ENCODE assay signal across 8 cellular contexts in genomic region chr13:57631607-57632275, GRCh38. TPM values are rescaled to one million over a fixed set of nuclear protein-coding genes. Genes with fewer than 3 reads are reported as not detected.
DNase-seq lines count a peak whose midpoint lies in the region; ATAC-seq and TF ChIP-seq lines count a peak whose summit lies in the region.

TSS of gene PCDH17 (plus strand) at chr13:57631744. CDS start at chr13:57632547, 803 bp downstream.

- peaks cover 56 to 72% (median 58%) of the 10 kb centered on the region in 3 donors for H3K27me3 ChIP-seq in skeletal muscle tissue (ENCODE audit: control insufficient read depth in 3 of 3, insufficient read depth in 3 of 3, low read length in 3 of 3)

- peak within 1 kb of the TSS; percentile 52 for H3K27ac ChIP-seq in skeletal muscle tissue (ENCODE audit: low read depth, low read length)

- no peaks in the 10 kb centered on the region for H3K4me1 Mint-ChIP-seq in central memory CD8-positive, alpha-beta T cell

- DNase-seq in DMS79 (lab: John Stamatoyannopoulos, UW): peak; percentile 40
- peak; percentile 10 for DNase-seq in NCI-H524 treated with DMSO at 0.1 percent for 48 hours (lab: John Stamatoyannopoulos, UW)
- DNase-seq in central memory CD8-positive, alpha-beta T cell (ENCODE audit: low spot score in 2 of 2): no peak
- DNase-seq in inferior parietal cortex (ENCODE audit: extremely low spot score): peak; percentile 77
- no peak for DNase-seq in GM10248 (ENCODE audit: extremely low spot score)
- no peak for DNase-seq in NCI-H2029 treated with DMSO at 0.1 percent for 48 hours (lab: John Stamatoyannopoulos, UW)

- H3K36me3 Mint-ChIP-seq in central memory CD8-positive, alpha-beta T cell (ENCODE audit: insufficient read depth): no peaks in the 10 kb centered on the region

- H3K27ac Mint-ChIP-seq in central memory CD8-positive, alpha-beta T cell (ENCODE audit: low read depth): no peak within 1 kb of the TSS

- H3K9me3 Mint-ChIP-seq in central memory CD8-positive, alpha-beta T cell: no peaks in the 10 kb centered on the region

- peak within 1 kb of the TSS; percentile 42 to 60 (median 54) for H3K9ac ChIP-seq in skeletal muscle tissue (ENCODE audit: low read depth in 1 of 3, low read length in 3 of 3)

- ATAC-seq in central memory CD8-positive, alpha-beta T cell (replicated peaks; ENCODE audit: extremely low read depth, poor library complexity, severe bottlenecking): no peak
- ATAC-seq in GM21390 (IDR thresholded peaks at IDR 0.05; ENCODE audit: unreplicated experiment): no peak

- CTCF ChIA-PET in GM10248 (lab: Yijun Ruan, JAX): interaction anchor here (1.6 kb wide), 1 partner anchor 12 kb away, joined by 4 read pairs; no protein-coding TSS in a partner anchor

- peaks cover 31% of the 10 kb centered on the region for H3K27me3 Mint-ChIP-seq in central memory CD8-positive, alpha-beta T cell

- no peaks in the 10 kb centered on the region for H3K9me3 ChIP-seq in skeletal muscle tissue (ENCODE audit: control insufficient read depth in 3 of 3, low read length in 3 of 3)

- no peaks in the 10 kb centered on the region for H3K36me3 ChIP-seq in skeletal muscle tissue (ENCODE audit: control insufficient read depth in 3 of 3, insufficient read depth in 3 of 3, low read length in 3 of 3)

- peak within 1 kb of the TSS; percentile 69 to 72 (median 71) for H3K4me3 ChIP-seq in skeletal muscle tissue (ENCODE audit: low read length in 3 of 3)

- TF ChIP-seq CTCF in GM10248 (IDR thresholded peaks at IDR 0.05; ENCODE audit: control extremely low read depth, extremely low read depth, low read depth, missing control alignments): no peak

- POLR2A ChIA-PET in GM10248 (lab: Yijun Ruan, JAX): no interaction called here

- H3K4me3 Mint-ChIP-seq in central memory CD8-positive, alpha-beta T cell: peak within 1 kb of the TSS; percentile 56

- peaks cover 24 to 46% (median 30%) of the 10 kb centered on the region in 3 donors for H3K4me1 ChIP-seq in skeletal muscle tissue (ENCODE audit: control insufficient read depth in 3 of 3, insufficient read depth in 3 of 3, low read length in 3 of 3)

RNA-seq across cellular contexts. Expression of gene PCDH17, which starts in this region (rescaled TPM):
- 5.2 TPM for total RNA-seq in skeletal muscle tissue

Comparison
In these comparisons a context has a peak if more than half of its experiments do, and no peak if none do; other contexts are left out.
1. DNase-seq: peak in DMS79 (single experiment), NCI-H524 treated with DMSO at 0.1 percent for 48 hours (single experiment) and inferior parietal cortex (single experiment); none in central memory CD8-positive, alpha-beta T cell (0 of 2), GM10248 (single experiment) and NCI-H2029 treated with DMSO at 0.1 percent for 48 hours (single experiment).